ENCODE assay signal across 17 cellular contexts in genomic region chr5:86507574-86507973, GRCh38.
DNase-seq lines count a peak whose midpoint lies in the region; ATAC-seq, FAIRE-seq and TF ChIP-seq lines count a peak whose summit lies in the region.
"Had no signal": no experiment of that assay in that cellular context is flagged by ENCODE, and none has a peak within 500 bp of the region (broad histone marks: within the 10 kb centered on the region; RNA-seq: fewer than 3 reads in every experiment).

No MANE protein-coding gene starts in this region.

- BruUV-seq in PC-3 (replicated peaks; lab: Mats Ljungman, UMichigan) (no TSS peak), K562 (replicated peaks; lab: Mats Ljungman, UMichigan) (no TSS peak)

- H3K4me3 Mint-ChIP-seq in CD14-positive monocyte = no peak overlapping the region
- H3K4me3 Mint-ChIP-seq: CD4-positive, CD25-positive, alpha-beta regulatory T cell; CD8-positive, alpha-beta T cell; H9 had no signal

- no peak overlapping the region for H3K9ac ChIP-seq in PC-3 (ENCODE audit: low read length)
- no peak overlapping the region for H3K9ac ChIP-seq in K562 (ENCODE audit: insufficient read depth in 1 of 2, low read depth in 2 of 2, low read length in 2 of 2)

- H3K9me2 ChIP-seq in PC-3 (replicated peaks; ENCODE audit: low read length) = no peaks in the 10 kb centered on the region

- TF ChIP-seq RAD21 in K562 (CRISPR knock-in tag; conservative IDR thresholded peaks at IDR 0.05 in 1 of 2, IDR thresholded peaks at IDR 0.05 in 1 of 2) = no peak

- peaks cover 2 to 17% (median 7%) of the 10 kb centered on the region in 7 donors for H3K9me3 Mint-ChIP-seq in CD14-positive monocyte

- TF ChIP-seq POLR2A in K562 (conservative IDR thresholded peaks at IDR 0.05) = no peak

- H3K36me3 ChIP-seq in PC-3 (ENCODE audit: low read depth, low read length) (no peaks in the 10 kb centered on the region), K562 (ENCODE audit: control insufficient read depth, insufficient read depth, low read length) (no peaks in the 10 kb centered on the region)

- H3K36me3 Mint-ChIP-seq in CD14-positive monocyte = no peaks in the 10 kb centered on the region
- H3K36me3 Mint-ChIP-seq: CD4-positive, CD25-positive, alpha-beta regulatory T cell; CD8-positive, alpha-beta T cell had no signal

- no peaks in the 10 kb centered on the region for H3K4me1 ChIP-seq in PC-3 (ENCODE audit: insufficient read depth, low read length)
- peaks cover 4 to 19% of the 10 kb centered on the region in 2 experiments; a peak in 2 of 5 replicates for H3K4me1 ChIP-seq in K562 (replicated peaks in 1 of 2; ENCODE audit: control insufficient read depth in 2 of 2, insufficient read depth in 2 of 2, low read length in 2 of 2)

- no peak overlapping the region for H3K27ac ChIP-seq in PC-3 (ENCODE audit: low read length)
- no peak overlapping the region for H3K27ac ChIP-seq in K562 (ENCODE audit: extremely low read depth, low read depth, low read length)

- H3K4me2 ChIP-seq in PC-3 (ENCODE audit: low read length) = no peak overlapping the region
- no peak overlapping the region for H3K4me2 ChIP-seq in K562 (ENCODE audit: insufficient read depth, low read length)

- no peaks in the 10 kb centered on the region for H3F3A ChIP-seq in PC-3 (ENCODE audit: low read length, unreplicated experiment)

- H3K27me3 ChIP-seq in PC-3 (ENCODE audit: low read length) (no peaks in the 10 kb centered on the region), K562 (ENCODE audit: control insufficient read depth in 2 of 2, insufficient read depth in 2 of 2, low read length in 2 of 2) (no peaks in the 10 kb centered on the region)

- WGBS in K562 (ENCODE audit: insufficient coverage, low coverage, missing lambda C conversion rate) = 77% methylated on average over 4 of the region's 4 CpGs

- H2AFZ ChIP-seq in PC-3 (ENCODE audit: low read length) (no peak overlapping the region), K562 (ENCODE audit: low read depth, low read length) (no peak overlapping the region)

- peak; percentile 60 for FAIRE-seq in K562 (lab: Jason Lieb, UNC)
- FAIRE-seq: D721Med, GM12891, GM18507 had no signal

- H4K20me1 ChIP-seq in PC-3 (ENCODE audit: low read length) (no peaks in the 10 kb centered on the region), K562 (replicated peaks; ENCODE audit: control insufficient read depth, insufficient read depth, low read length) (no peaks in the 10 kb centered on the region)

- no peaks in the 10 kb centered on the region for H3K9me3 ChIP-seq in PC-3 (ENCODE audit: low read length)
- no peaks in the 10 kb centered on the region for H3K9me3 ChIP-seq in K562 (replicated peaks; ENCODE audit: control insufficient read depth, insufficient read depth, low read depth, low read length)

- no peaks in the 10 kb centered on the region for H3K9me1 ChIP-seq in K562 (ENCODE audit: control insufficient read depth, insufficient read depth, low read length)

- no peak for TF ChIP-seq EP300 in K562 (IDR thresholded peaks at IDR 0.05; ENCODE audit: low read length)

- H3K4me3 ChIP-seq in PC-3 (ENCODE audit: low read length) (no peak overlapping the region), K562 (no peak overlapping the region), epithelial cell of esophagus (ENCODE audit: low read length) (no peak overlapping the region)

- DNase-seq in PC-3 = peak; percentile 17
- peak in 1 of 4 experiments; percentile 14 for DNase-seq in K562 (ENCODE audit: extremely low read depth in 1 of 4, low spot score in 3 of 4)
- peak; percentile 1 for DNase-seq in epithelial cell of esophagus (ENCODE audit: low read depth)
- no peak for DNase-seq in CD14-positive monocyte (ENCODE audit: low spot score)
- DNase-seq in SIG-M5 (lab: John Stamatoyannopoulos, UW) = no peak
- DNase-seq: C1 segment of cervical spinal cord; CD4-positive, CD25-positive, alpha-beta regulatory T cell; CD8-positive, alpha-beta T cell; DMS 273 treated with DMSO at 0.1 percent for 48 hours; DMS79; GF-D8; H9 had no signal

- intact Hi-C loops in PC-3 (cut with micrococcal nuclease) = loop anchor here (10.0 kb wide), 2 partner anchors 183 to 603 kb away; no protein-coding TSS in a partner anchor
- intact Hi-C loops in K562 (cut with micrococcal nuclease) = loop anchor here (5.0 kb wide), 1 partner anchor 65 kb away; no protein-coding TSS in a partner anchor
- intact Hi-C loops in CD14-positive monocyte (cut with micrococcal nuclease) = no loop called here

- no peak for TF ChIP-seq CTCF in PC-3 (conservative IDR thresholded peaks at IDR 0.05; ENCODE audit: low read depth, low read length)
- TF ChIP-seq CTCF in K562 (IDR thresholded peaks at IDR 0.05 in 2 of 3, conservative IDR thresholded peaks at IDR 0.05 in 1 of 3; ENCODE audit: insufficient read depth in 2 of 3, low read depth in 1 of 3, low read length in 3 of 3) = no peak
- no peak for TF ChIP-seq CTCF in epithelial cell of esophagus (IDR thresholded peaks at IDR 0.05; ENCODE audit: insufficient read depth, low read depth, low read length, missing control alignments)
- TF ChIP-seq CTCF in CD14-positive monocyte (IDR thresholded peaks at IDR 0.05) = no peak

- POLR2A ChIA-PET in PC-3 (lab: Charles Lee; ENCODE audit: unreplicated experiment) = no interaction called here
- POLR2A ChIA-PET in K562 (lab: Yijun Ruan, JAX) = interaction anchor here (1.2 to 3.3 kb wide), 2 partner anchors 19 to 105 kb away, joined by 3 to 11 read pairs; no protein-coding TSS in a partner anchor

- in situ Hi-C loops in K562 (cut with MboI) = no loop called here

- ATAC-seq in PC-3 (no peak; the same call in 1 of the 2 replicates), K562 (no peak), GM18868 (IDR thresholded peaks at IDR 0.05; ENCODE audit: unreplicated experiment) (no peak)
- ATAC-seq: CD8-positive, alpha-beta T cell; HCT116 had no signal

- H3K4me1 Mint-ChIP-seq in CD14-positive monocyte = no peaks in the 10 kb centered on the region
- H3K4me1 Mint-ChIP-seq: CD4-positive, CD25-positive, alpha-beta regulatory T cell had no signal

- CTCF ChIA-PET in PC-3 (lab: Charles Lee) = no interaction called here
- CTCF ChIA-PET in K562 (lab: Yijun Ruan, JAX; ENCODE audit: low intra/inter-chr PET ratio) = no interaction called here

- no peaks in the 10 kb centered on the region for H3K27me3 Mint-ChIP-seq in CD14-positive monocyte (ENCODE audit: low read depth in 3 of 3)
- H3K27me3 Mint-ChIP-seq: CD4-positive, CD25-positive, alpha-beta regulatory T cell had no signal

- no peak overlapping the region for H3K27ac Mint-ChIP-seq in CD14-positive monocyte
- H3K27ac Mint-ChIP-seq: CD4-positive, CD25-positive, alpha-beta regulatory T cell; CD8-positive, alpha-beta T cell; H9 had no signal

- no peaks in the 10 kb centered on the region for H3K79me2 ChIP-seq in PC-3 (ENCODE audit: low read length)
- no peaks in the 10 kb centered on the region; the same call in 1 of the 3 replicates for H3K79me2 ChIP-seq in K562 (ENCODE audit: control insufficient read depth, insufficient read depth, low read length)

TF ChIP-seq in K562, 482 proteins besides CTCF, POLR2A, EP300 and RAD21:
- TF ChIP-seq JUND (IDR thresholded peaks at IDR 0.05; ENCODE audit: borderline replicate concordance, low read depth, low read length) = no peak
- 0 out of 3 replicates have a peak, but pooled peaks have one; percentile 42 for TF ChIP-seq JUND (tag; IDR thresholded peaks at IDR 0.05; ENCODE audit: borderline replicate concordance, low read depth, low read length)
- no peak for TF ChIP-seq ZNF398 (CRISPR knock-in tag; IDR thresholded peaks at IDR 0.05)
- TF ChIP-seq DACH1 (IDR thresholded peaks at IDR 0.05; ENCODE audit: partially characterized antibody) = no peak
- TF ChIP-seq C11orf30 (IDR thresholded peaks at IDR 0.05; ENCODE audit: low read depth) = peak; percentile 64
- no peak for TF ChIP-seq SAP30 (IDR thresholded peaks at IDR 0.05; ENCODE audit: borderline replicate concordance, insufficient read depth, low read depth, low read length, poor library complexity, severe bottlenecking)
- TF ChIP-seq MAFG (tag; conservative IDR thresholded peaks at IDR 0.05) = peak; percentile 79
- no peak for TF ChIP-seq ZFP30 (CRISPR knock-in tag; IDR thresholded peaks at IDR 0.05; ENCODE audit: borderline replicate concordance)
- peak; percentile 39 for TF ChIP-seq ATF3 (IDR thresholded peaks at IDR 0.05)
- no peak for TF ChIP-seq ATF3 (CRISPR knock-in tag; conservative IDR thresholded peaks at IDR 0.05)
- peak; percentile 63; the same call in 1 of the 2 replicates for TF ChIP-seq ZNF316 (IDR thresholded peaks at IDR 0.05)
- peak; percentile 30; the same call in 1 of the 2 replicates for TF ChIP-seq FOSL1 (tag; conservative IDR thresholded peaks at IDR 0.05)
- TF ChIP-seq NFE2 (IDR thresholded peaks at IDR 0.05; ENCODE audit: low read depth) = peak; percentile 62
- TF ChIP-seq HLTF (IDR thresholded peaks at IDR 0.05) = no peak

Comparison
In these comparisons a context has a peak if more than half of its experiments do, and no peak if none do; other contexts are left out.
1. DNase-seq: peak in PC-3 (single experiment) and epithelial cell of esophagus (single experiment); none in CD14-positive monocyte (single experiment) and SIG-M5 (single experiment).
2. intact Hi-C loops: an anchor here in PC-3 (10.0 kb wide) and K562 (5.0 kb wide); none called in CD14-positive monocyte.